In genomic region chr15:90063733-90064247, GRCh38 we compare ENCODE assay signal across 10 cellular contexts. TPM values are rescaled to one million over a fixed set of nuclear protein-coding genes. Genes with fewer than 3 reads are reported as not detected.
A peak's percentile ranks its signal among the peaks of the same experiment; 100 is the strongest.
DNase-seq lines count a peak whose midpoint lies in the region; ATAC-seq and TF ChIP-seq lines count a peak whose summit lies in the region.
"Had no signal": no experiment of that assay in that cellular context is flagged by ENCODE, and none has a peak within 500 bp of the region (broad histone marks: within the 10 kb centered on the region; RNA-seq: fewer than 3 reads in every experiment).

No MANE protein-coding gene starts in this region.

- H3K9me3 ChIP-seq in trophoblast cell (ENCODE audit: insufficient read depth, low read depth, low read length): peaks cover 3% of the 10 kb centered on the region

- H3K4me2 ChIP-seq in trophoblast cell (ENCODE audit: low read length): no peak overlapping the region

- no peak for ATAC-seq in GM21576 (IDR thresholded peaks at IDR 0.05; ENCODE audit: unreplicated experiment)

- no peak overlapping the region for H2BK12ac ChIP-seq in trophoblast cell (ENCODE audit: low read length)

- H4K8ac ChIP-seq in trophoblast cell (ENCODE audit: low read depth, low read length): no peak overlapping the region

- WGBS in trophoblast cell (ENCODE audit: extremely low coverage, insufficient coverage, insufficient read length): no CpG with 5 or more reads among the region's 13 CpGs

- no peak overlapping the region for H3K4ac ChIP-seq in trophoblast cell (ENCODE audit: low read depth, low read length)

- no peaks in the 10 kb centered on the region for H3K79me2 ChIP-seq in trophoblast cell (ENCODE audit: control insufficient read depth, insufficient read depth, low read length, poor library complexity)

- no peak overlapping the region for H3K23ac ChIP-seq in trophoblast cell (ENCODE audit: low read length)

- DNase-seq in GDM1 (lab: John Stamatoyannopoulos, UW) (peak; percentile 69), RPMI8226 (peak; percentile 67), globus pallidus (ENCODE audit: low spot score) (peak; percentile 69), trophoblast cell (peak; percentile 37 to 42), GM10266 (ENCODE audit: extremely low spot score) (no peak), NCI-H146 treated with DMSO at 0.1 percent for 48 hours (lab: John Stamatoyannopoulos, UW; ENCODE audit: unreplicated experiment) (no peak), T-helper 2 cell (no peak)
- DNase-seq: HCEC 1CT, NCI-H1436 treated with DMSO at 0.1 percent for 48 hours had no signal

- no peak overlapping the region for H4K12ac ChIP-seq in trophoblast cell (ENCODE audit: low read depth, low read length)

- H3K4me3 ChIP-seq in trophoblast cell (ENCODE audit: low read depth, low read length): no peak overlapping the region

- H3K27me3 ChIP-seq in trophoblast cell (ENCODE audit: insufficient read depth, low read length): no peaks in the 10 kb centered on the region

- H3K14ac ChIP-seq in trophoblast cell (ENCODE audit: low read length): no peak overlapping the region

- H3K9ac ChIP-seq in trophoblast cell (ENCODE audit: low read length): no peak overlapping the region

- H4K91ac ChIP-seq in trophoblast cell (ENCODE audit: low read depth, low read length): no peak overlapping the region

- H3K4me1 ChIP-seq in trophoblast cell (ENCODE audit: control insufficient read depth in 1 of 2, insufficient read depth in 2 of 2, low read length in 2 of 2): peaks cover 16 to 24% of the 10 kb centered on the region in 2 experiments

- no peak overlapping the region for H2AK5ac ChIP-seq in trophoblast cell (ENCODE audit: low read length)

- H2AFZ ChIP-seq in trophoblast cell (ENCODE audit: insufficient read depth, low read length, poor library complexity): no peak overlapping the region

- peaks cover 8 to 10% of the 10 kb centered on the region in 2 experiments for H3K36me3 ChIP-seq in trophoblast cell (ENCODE audit: control insufficient read depth in 1 of 2, insufficient read depth in 2 of 2, low read length in 2 of 2)

- H2BK5ac ChIP-seq in trophoblast cell (ENCODE audit: low read depth, low read length, poor library complexity): no peak overlapping the region

- H3K27ac ChIP-seq in trophoblast cell (ENCODE audit: low read depth, low read length): no peak overlapping the region

- H3K18ac ChIP-seq in trophoblast cell (ENCODE audit: low read length): no peak overlapping the region

- peaks cover 12% of the 10 kb centered on the region for H3K79me1 ChIP-seq in trophoblast cell (ENCODE audit: low read length)

- TF ChIP-seq CTCF in GM10266 (IDR thresholded peaks at IDR 0.05; ENCODE audit: control insufficient read depth, insufficient read depth, low read depth, missing control alignments): no peak

- H2BK120ac ChIP-seq in trophoblast cell (ENCODE audit: insufficient read depth, low read length, poor library complexity): no peak overlapping the region

RNA-seq across cellular contexts. Expression of gene IDH2, which starts 38.5 kb away (rescaled TPM):
- 108 and 113 TPM in 2 replicates for polyA plus RNA-seq in trophoblast cell (2013)

Comparison
In these comparisons a context has a peak if more than half of its experiments do, and no peak if none do; other contexts are left out.
1. DNase-seq: peak in GDM1 (single experiment), RPMI8226 (single experiment), globus pallidus (single experiment) and trophoblast cell (2 of 2); none in GM10266 (single experiment), NCI-H146 treated with DMSO at 0.1 percent for 48 hours (single experiment) and T-helper 2 cell (0 of 5).